ENCODE assay signal across 1 cellular context in the genomic region with DNA sequence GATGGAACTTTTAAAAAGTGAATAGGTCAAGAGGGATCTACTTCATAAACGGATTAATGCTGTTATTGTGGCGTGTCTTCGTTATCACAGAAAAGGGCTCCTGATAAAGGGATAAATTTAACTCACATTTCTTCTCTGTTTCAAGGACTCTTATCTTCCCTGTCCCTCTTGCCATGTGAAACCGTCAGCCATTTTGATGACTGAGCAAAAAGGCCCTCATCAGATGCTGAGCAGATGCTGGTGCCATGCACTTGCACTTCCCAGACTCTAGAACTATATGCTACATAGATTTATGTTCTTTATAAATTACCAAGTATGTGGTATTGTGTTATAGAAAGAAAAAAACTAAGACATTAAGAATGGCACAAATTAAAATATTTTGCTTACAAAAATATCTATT.
TF ChIP-seq lines count a peak whose summit lies in the region.

No MANE protein-coding gene starts in this region.

TF ChIP-seq in HepG2, 621 proteins besides CTCF, POLR2A, EP300 and RAD21 (continued from another document):
- TF ChIP-seq THRA (CRISPR knock-in tag; IDR thresholded peaks at IDR 0.05; ENCODE audit: borderline replicate concordance) (no peak), ARID2 (CRISPR knock-in tag; IDR thresholded peaks at IDR 0.05; ENCODE audit: borderline replicate concordance) (no peak)
